1 cellular context compared by ENCODE assay signal in genomic region chr4:1755297-1755696, GRCh38.
A peak's percentile ranks its signal among the peaks of the same experiment; 100 is the strongest.
TF ChIP-seq lines count a peak whose summit lies in the region.

No MANE protein-coding gene starts in this region.

TF ChIP-seq in HepG2, 621 proteins besides CTCF, POLR2A, EP300 and RAD21:
- TF ChIP-seq MTA3 (CRISPR knock-in tag; IDR thresholded peaks at IDR 0.05) (no peak), ZBTB33 (CRISPR knock-in tag; IDR thresholded peaks at IDR 0.05) (0 out of 2 replicates have a peak, but pooled peaks have one; percentile 12)
